8 cellular contexts compared by ENCODE assay signal in the genomic region with DNA sequence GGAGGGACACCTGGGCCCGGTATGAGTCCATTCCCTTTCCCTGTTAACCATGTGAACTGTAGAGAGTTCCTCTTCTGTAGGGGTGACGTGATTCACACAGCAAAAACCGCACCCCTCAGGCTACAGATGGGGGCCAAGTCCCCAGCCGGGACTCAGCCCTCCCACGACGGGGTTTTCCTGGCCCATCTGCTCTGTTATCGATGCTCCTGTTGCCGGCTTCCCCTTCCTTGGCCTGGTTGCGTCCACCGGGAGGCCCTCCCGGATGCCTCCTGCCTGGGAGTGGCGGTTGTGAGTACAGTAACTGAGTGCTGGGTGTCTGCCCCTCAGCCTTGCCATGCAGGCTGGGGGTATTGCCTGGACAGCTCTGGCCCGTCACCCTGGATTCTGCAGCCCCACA. TPM values are rescaled to one million over a fixed set of nuclear protein-coding genes. Genes with fewer than 3 reads are reported as not detected.
A peak's percentile ranks its signal among the peaks of the same experiment; 100 is the strongest.
DNase-seq lines count a peak whose midpoint lies in the region; ATAC-seq and TF ChIP-seq lines count a peak whose summit lies in the region.

No MANE protein-coding gene starts in this region.

- peak overlapping the region; percentile 78 for H3K4me3 Mint-ChIP-seq in T-helper 2 cell treated with Interferon-gamma antibody and Interleukin-4, amounts not matched to agents 5 μg/mL and 100 μg/mL, for 36 hours

- H3K4me1 Mint-ChIP-seq in T-helper 2 cell treated with Interferon-gamma antibody and Interleukin-4, amounts not matched to agents 5 μg/mL and 100 μg/mL, for 36 hours (ENCODE audit: low read depth): peaks cover 6% of the 10 kb centered on the region

- H3K9me3 ChIP-seq in effector memory CD4-positive, alpha-beta T cell (ENCODE audit: control insufficient read depth, low read length): no peaks in the 10 kb centered on the region
- H3K9me3 ChIP-seq in neural cell (ENCODE audit: low read length) (no peaks in the 10 kb centered on the region), tibial artery (no peaks in the 10 kb centered on the region)

- H3K27ac ChIP-seq in effector memory CD4-positive, alpha-beta T cell (ENCODE audit: insufficient read depth, low read length, poor library complexity, severe bottlenecking): peak overlapping the region; percentile 83
- H3K27ac ChIP-seq in neural cell (ENCODE audit: low read length) (no peak overlapping the region), tibial artery (peak overlapping the region; percentile 69 to 74)

- peak; percentile 30 for ATAC-seq in GM18909 (IDR thresholded peaks at IDR 0.05; ENCODE audit: poor library complexity, unreplicated experiment)
- peak; percentile 21 for ATAC-seq in HG03135 (IDR thresholded peaks at IDR 0.05; ENCODE audit: unreplicated experiment)
- ATAC-seq in left lobe of liver: no peak

- H3K36me3 Mint-ChIP-seq in T-helper 2 cell treated with Interferon-gamma antibody and Interleukin-4, amounts not matched to agents 5 μg/mL and 100 μg/mL, for 36 hours (ENCODE audit: low read depth): no peaks in the 10 kb centered on the region

- no peaks in the 10 kb centered on the region for H3K27me3 ChIP-seq in effector memory CD4-positive, alpha-beta T cell (replicated peaks; ENCODE audit: control insufficient read depth, insufficient read depth, low read length, poor library complexity, severe bottlenecking)
- H3K27me3 ChIP-seq in neural cell (ENCODE audit: insufficient read depth, low read depth, low read length): peaks cover 2% of the 10 kb centered on the region
- H3K27me3 ChIP-seq in tibial artery: peaks cover 0 to 2% of the 10 kb centered on the region in 2 donors

- TF ChIP-seq RAD21 in neural cell (conservative IDR thresholded peaks at IDR 0.05): no peak

- H3K4me1 ChIP-seq in effector memory CD4-positive, alpha-beta T cell (ENCODE audit: control insufficient read depth, insufficient read depth, low read length, poor library complexity, severe bottlenecking): peaks cover 18% of the 10 kb centered on the region
- peaks cover 0 to 46% (median 38%) of the 10 kb centered on the region in 4 donors for H3K4me1 ChIP-seq in tibial artery

- no peak overlapping the region for H3K9ac ChIP-seq in neural cell (ENCODE audit: low read length)

- no peaks in the 10 kb centered on the region for H3F3A ChIP-seq in neural cell (ENCODE audit: insufficient read depth, low read length, poor library complexity, severe bottlenecking)

- TF ChIP-seq EP300 in neural cell (conservative IDR thresholded peaks at IDR 0.05; ENCODE audit: poor library complexity, severe bottlenecking): no peak

- H3K36me3 ChIP-seq in effector memory CD4-positive, alpha-beta T cell (ENCODE audit: control insufficient read depth, insufficient read depth, low read length): no peaks in the 10 kb centered on the region
- no peaks in the 10 kb centered on the region for H3K36me3 ChIP-seq in neural cell (ENCODE audit: insufficient read depth, low read length)
- no peaks in the 10 kb centered on the region for H3K36me3 ChIP-seq in tibial artery

- no peak overlapping the region for H3K4me2 ChIP-seq in neural cell (ENCODE audit: low read length)

- peaks cover 17% of the 10 kb centered on the region for H4K20me1 ChIP-seq in neural cell (ENCODE audit: insufficient read depth)

- no peak for TF ChIP-seq CTCF in neural cell (IDR thresholded peaks at IDR 0.05; ENCODE audit: poor library complexity, severe bottlenecking)
- TF ChIP-seq CTCF in tibial artery (IDR thresholded peaks at IDR 0.05): no peak

- H3K4me3 ChIP-seq in effector memory CD4-positive, alpha-beta T cell (ENCODE audit: insufficient read depth, low read depth, low read length, poor library complexity, severe bottlenecking): peak overlapping the region; percentile 30
- H3K4me3 ChIP-seq in neural cell (ENCODE audit: low read length): peak overlapping the region; percentile 66
- peak overlapping the region; percentile 87 to 97 for H3K4me3 ChIP-seq in tibial artery

- H3K79me2 ChIP-seq in neural cell (replicated peaks; ENCODE audit: insufficient read depth, low read length): peaks cover 36% of the 10 kb centered on the region

- H2AFZ ChIP-seq in neural cell (ENCODE audit: low read depth, low read length): no peak overlapping the region

- no peaks in the 10 kb centered on the region for H3K9me2 ChIP-seq in neural cell (ENCODE audit: insufficient read depth, low read length)

- peak; percentile 42 for DNase-seq in A172 (ENCODE audit: low spot score)
- peak; percentile 65 for DNase-seq in T-helper 2 cell treated with Interferon-gamma antibody and Interleukin-4, amounts not matched to agents 5 μg/mL and 100 μg/mL, for 36 hours (ENCODE audit: low spot score)
- peak; percentile 57 to 67 (median 66) for DNase-seq in effector memory CD4-positive, alpha-beta T cell
- no peak for DNase-seq in tibial artery
- DNase-seq in left lobe of liver (ENCODE audit: low spot score): no peak

- H3K27ac Mint-ChIP-seq in T-helper 2 cell treated with Interferon-gamma antibody and Interleukin-4, amounts not matched to agents 5 μg/mL and 100 μg/mL, for 36 hours: peak overlapping the region; percentile 53

- H3K27me3 Mint-ChIP-seq in T-helper 2 cell treated with Interferon-gamma antibody and Interleukin-4, amounts not matched to agents 5 μg/mL and 100 μg/mL, for 36 hours (ENCODE audit: low read depth): peaks cover 8% of the 10 kb centered on the region

- intact Hi-C loops in tibial artery (cut with DNase I; ENCODE audit: low total_unique reads): loop anchor here (2.0 to 10.0 kb wide), 3 partner anchors 227 to 303 kb away; partner anchors contain the start of gene CHCHD6

- no peaks in the 10 kb centered on the region for H3K9me3 Mint-ChIP-seq in T-helper 2 cell treated with Interferon-gamma antibody and Interleukin-4, amounts not matched to agents 5 μg/mL and 100 μg/mL, for 36 hours

TF ChIP-seq in neural cell, 6 proteins besides CTCF, POLR2A, EP300 and RAD21:
- TF ChIP-seq EZH2 (IDR thresholded peaks at IDR 0.05; ENCODE audit: borderline replicate concordance, insufficient read depth, low read length, poor library complexity, severe bottlenecking): no peak
- no peak for TF ChIP-seq SMC3 (conservative IDR thresholded peaks at IDR 0.05; ENCODE audit: poor library complexity)
- TF ChIP-seq REST (IDR thresholded peaks at IDR 0.05; ENCODE audit: borderline replicate concordance): no peak
- no peak for TF ChIP-seq TAF1 (IDR thresholded peaks at IDR 0.05; ENCODE audit: low read depth)
- no peak for TF ChIP-seq POLR2AphosphoS5 (IDR thresholded peaks at IDR 0.05)
- no peak for TF ChIP-seq MXI1 (conservative IDR thresholded peaks at IDR 0.05; ENCODE audit: poor library complexity, severe bottlenecking)

RNA-seq across cellular contexts. Expression of gene PLXNA1, which starts 0.8 kb away (rescaled TPM):
- total RNA-seq in A172 (2014; rRNA removed; shearing (Covaris generic)): 51.3 and 55.1 TPM in 2 replicates
- polyA plus RNA-seq in neural cell: 65.6 and 86.8 TPM in 2 replicates
- 156 and 159 TPM in 2 replicates for polyA minus RNA-seq in neural cell
- total RNA-seq in left lobe of liver: 3.4 TPM

Comparison
In these comparisons a context has a peak if more than half of its experiments do, and no peak if none do; other contexts are left out.
1. DNase-seq: peak in A172 (single experiment), T-helper 2 cell treated with Interferon-gamma antibody and Interleukin-4, amounts not matched to agents 5 μg/mL and 100 μg/mL, for 36 hours (single experiment) and effector memory CD4-positive, alpha-beta T cell (3 of 3); none in tibial artery (0 of 2) and left lobe of liver (single experiment).
2. H3K4me3 ChIP-seq: peak in every context shown above with its lines; median percentile 92 in tibial artery; 66 in neural cell; 30 in effector memory CD4-positive, alpha-beta T cell.
3. RNA of gene PLXNA1, which starts 0.8 kb away (total RNA-seq): 51.3 to 55.1 TPM in A172; 3.4 TPM in left lobe of liver (single experiment); every median in the first group is over 10 times any median in the second.